ENCODE assay signal across 10 cellular contexts in the genomic region with DNA sequence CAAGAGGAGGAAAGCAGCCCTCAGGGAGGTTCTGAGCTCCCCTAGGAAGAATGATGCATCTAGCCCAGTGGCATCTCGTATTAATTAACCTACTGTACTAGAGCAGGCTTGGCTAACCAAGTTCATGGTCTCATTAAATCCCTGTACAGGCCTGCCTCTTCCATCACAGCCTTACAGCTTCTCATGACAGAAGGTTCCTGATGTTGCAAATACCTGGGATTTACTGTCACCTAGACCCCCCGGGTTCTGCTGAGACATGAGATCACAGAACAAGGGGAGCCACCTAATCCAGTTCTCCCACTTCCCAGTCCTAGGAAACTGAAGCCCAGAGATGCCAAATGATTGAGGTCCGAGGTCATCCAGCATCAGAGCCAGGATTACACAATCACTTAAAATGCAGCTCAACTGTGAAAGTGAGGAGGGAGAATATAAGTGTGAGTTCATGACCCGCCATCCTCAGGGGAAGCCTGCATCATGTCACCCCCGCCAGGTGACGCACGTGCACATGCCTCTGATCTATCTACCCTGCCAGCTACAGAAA. TPM values are rescaled to one million over a fixed set of nuclear protein-coding genes. Genes with fewer than 3 reads are reported as not detected.
A peak's percentile ranks its signal among the peaks of the same experiment; 100 is the strongest.
DNase-seq lines count a peak whose midpoint lies in the region; ATAC-seq lines count a peak whose summit lies in the region.
"Had no signal": no experiment of that assay in that cellular context is flagged by ENCODE, and none has a peak within 500 bp of the region (broad histone marks: within the 10 kb centered on the region; RNA-seq: fewer than 3 reads in every experiment).

No MANE protein-coding gene starts in this region.

- DNase-seq in T-helper 1 cell (no peak), dedifferentiated amniotic fluid mesenchymal stem cell (ENCODE audit: extremely low spot score) (peak; percentile 79), lung microvascular endothelial cell (ENCODE audit: low read depth in 2 of 2) (peak; percentile 40 to 53)
- DNase-seq in activated naive CD4-positive, alpha-beta T cell (lab: John Stamatoyannopoulos, UW), result no peak
- DNase-seq: activated CD8-positive, alpha-beta memory T cell treated with anti-CD3 and anti-CD28 coated beads, Interleukin-2, amount 10 ng/mL, durations not matched to agents 7 days and 5 days; MV-4-11 had no signal

- no peaks in the 10 kb centered on the region for H3K27me3 Mint-ChIP-seq in T-helper 1 cell treated with Interleukin-12 subunit alpha and Interleukin-12 subunit beta and Interleukin-4 antibody, amounts not matched to agents 30 μg/mL and 1 μg/mL, for 36 hours (ENCODE audit: low read depth)
- H3K27me3 Mint-ChIP-seq: activated CD8-positive, alpha-beta memory T cell treated with anti-CD3 and anti-CD28 coated beads, Interleukin-2, amount 10 ng/mL, durations not matched to agents 7 days and 5 days had no signal

- no peak overlapping the region for H3K4me3 Mint-ChIP-seq in T-helper 1 cell treated with Interleukin-12 subunit alpha and Interleukin-12 subunit beta and Interleukin-4 antibody, amounts not matched to agents 30 μg/mL and 1 μg/mL, for 36 hours
- H3K4me3 Mint-ChIP-seq: activated CD8-positive, alpha-beta memory T cell treated with anti-CD3 and anti-CD28 coated beads, Interleukin-2, amount 10 ng/mL, durations not matched to agents 7 days and 5 days had no signal

- ATAC-seq in GM19467 (IDR thresholded peaks at IDR 0.05; ENCODE audit: unreplicated experiment) (no peak), GM19395 (IDR thresholded peaks at IDR 0.05; ENCODE audit: unreplicated experiment) (no peak), GM21737 (IDR thresholded peaks at IDR 0.05; ENCODE audit: unreplicated experiment) (no peak)
- ATAC-seq: activated CD8-positive, alpha-beta memory T cell treated with anti-CD3 and anti-CD28 coated beads, Interleukin-2, amount 10 ng/mL, durations not matched to agents 7 days and 5 days had no signal

- peak overlapping the region; percentile 36 for H3K27ac Mint-ChIP-seq in T-helper 1 cell treated with Interleukin-12 subunit alpha and Interleukin-12 subunit beta and Interleukin-4 antibody, amounts not matched to agents 30 μg/mL and 1 μg/mL, for 36 hours
- H3K27ac Mint-ChIP-seq: activated CD8-positive, alpha-beta memory T cell treated with anti-CD3 and anti-CD28 coated beads, Interleukin-2, amount 10 ng/mL, durations not matched to agents 7 days and 5 days had no signal

- H3K4me1 Mint-ChIP-seq in T-helper 1 cell treated with Interleukin-12 subunit alpha and Interleukin-12 subunit beta and Interleukin-4 antibody, amounts not matched to agents 30 μg/mL and 1 μg/mL, for 36 hours (ENCODE audit: low read depth), result peaks cover 2% of the 10 kb centered on the region
- H3K4me1 Mint-ChIP-seq: activated CD8-positive, alpha-beta memory T cell treated with anti-CD3 and anti-CD28 coated beads, Interleukin-2, amount 10 ng/mL, durations not matched to agents 7 days and 5 days had no signal

- no peaks in the 10 kb centered on the region for H3K9me3 Mint-ChIP-seq in T-helper 1 cell treated with Interleukin-12 subunit alpha and Interleukin-12 subunit beta and Interleukin-4 antibody, amounts not matched to agents 30 μg/mL and 1 μg/mL, for 36 hours

- peaks cover 42% of the 10 kb centered on the region for H3K36me3 Mint-ChIP-seq in T-helper 1 cell treated with Interleukin-12 subunit alpha and Interleukin-12 subunit beta and Interleukin-4 antibody, amounts not matched to agents 30 μg/mL and 1 μg/mL, for 36 hours (ENCODE audit: low read depth)

RNA-seq across cellular contexts. Expression of a gene that starts 23.9 kb away (rescaled TPM):
- 167 and 203 TPM in 2 replicates for total RNA-seq in lung microvascular endothelial cell

RNA-seq across cellular contexts. Expression of a gene that starts 29.6 kb away (rescaled TPM):
- total RNA-seq in lung microvascular endothelial cell, result 18.1 and 26.6 TPM in 2 replicates

RNA-seq across cellular contexts. Expression of a gene that starts 35.6 kb away (rescaled TPM):
- total RNA-seq in lung microvascular endothelial cell, result under 0.01 TPM in 2 replicates

RNA-seq across cellular contexts. Expression of a gene that starts 57.2 kb away (rescaled TPM):
- total RNA-seq in lung microvascular endothelial cell, result not detected in 2 replicates
- total RNA-seq: activated CD8-positive, alpha-beta memory T cell treated with anti-CD3 and anti-CD28 coated beads, Interleukin-2, amount 10 ng/mL, durations not matched to agents 7 days and 5 days had no signal

RNA-seq across cellular contexts. Expression of a gene that starts 58.8 kb away (rescaled TPM):
- total RNA-seq in lung microvascular endothelial cell, result 64.7 and 74.5 TPM in 2 replicates

Comparison
In these comparisons a context has a peak if more than half of its experiments do, and no peak if none do; other contexts are left out.
1. DNase-seq: peak in dedifferentiated amniotic fluid mesenchymal stem cell (single experiment) and lung microvascular endothelial cell (2 of 2); none in T-helper 1 cell (0 of 5) and activated naive CD4-positive, alpha-beta T cell (0 of 4).